ENCODE assay signal across 1 cellular context in the genomic region with DNA sequence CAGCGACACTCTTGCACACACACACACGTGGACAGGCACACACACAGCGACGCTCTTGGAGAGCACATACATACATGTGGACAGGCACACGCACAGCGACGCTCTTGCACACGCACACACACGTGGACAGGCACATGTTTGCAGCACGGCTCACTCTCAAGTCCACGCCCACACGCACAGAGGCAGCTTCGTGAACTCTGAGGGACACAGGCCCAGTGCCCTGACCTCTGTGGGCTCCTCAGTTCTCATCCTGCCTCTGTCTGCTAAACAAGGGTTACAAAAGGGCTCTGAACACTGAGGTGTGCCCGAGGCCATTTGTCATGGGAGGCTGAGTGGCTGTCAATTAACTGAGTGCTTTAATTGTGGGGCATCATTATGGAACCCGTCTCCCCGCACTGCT.
TF ChIP-seq lines count a peak whose summit lies in the region.

No MANE protein-coding gene starts in this region.

TF ChIP-seq in H1, 55 proteins besides CTCF, POLR2A, EP300 and RAD21 (continued from another document):
- TF ChIP-seq SUZ12 (IDR thresholded peaks at IDR 0.05; ENCODE audit: low read length) (no peak), GABPA (IDR thresholded peaks at IDR 0.05; ENCODE audit: borderline replicate concordance, insufficient read depth, low read length) (no peak), SAP30 (IDR thresholded peaks at IDR 0.05; ENCODE audit: insufficient read depth, insufficient replicate concordance, low read length) (no peak), SP4 (IDR thresholded peaks at IDR 0.05; ENCODE audit: low read length) (no peak), TAF1 (IDR thresholded peaks at IDR 0.05; ENCODE audit: low read depth, low read length) (no peak), SIX5 (IDR thresholded peaks at IDR 0.05; ENCODE audit: low read depth, low read length) (no peak), YY1 (IDR thresholded peaks at IDR 0.05; ENCODE audit: low read depth, low read length) (no peak), TBP (IDR thresholded peaks at IDR 0.05; ENCODE audit: low read depth, low read length) (no peak), CHD1 (IDR thresholded peaks at IDR 0.05; ENCODE audit: low read depth, low read length) (no peak), ASH2L (IDR thresholded peaks at IDR 0.05; ENCODE audit: low read length) (no peak), SP2 (IDR thresholded peaks at IDR 0.05; ENCODE audit: low read length) (no peak), RBBP5 (IDR thresholded peaks at IDR 0.05; ENCODE audit: borderline replicate concordance, low read depth, low read length) (no peak), CBX8 (IDR thresholded peaks at IDR 0.05; ENCODE audit: borderline replicate concordance, low read depth, low read length) (no peak), POLR2AphosphoS5 (IDR thresholded peaks at IDR 0.05; ENCODE audit: low read depth, low read length) (no peak), SIRT6 (IDR thresholded peaks at IDR 0.05; ENCODE audit: low read length) (no peak), POU5F1 (IDR thresholded peaks at IDR 0.05; ENCODE audit: low read depth, low read length) (no peak)
- TF ChIP-seq, protein P1, sequence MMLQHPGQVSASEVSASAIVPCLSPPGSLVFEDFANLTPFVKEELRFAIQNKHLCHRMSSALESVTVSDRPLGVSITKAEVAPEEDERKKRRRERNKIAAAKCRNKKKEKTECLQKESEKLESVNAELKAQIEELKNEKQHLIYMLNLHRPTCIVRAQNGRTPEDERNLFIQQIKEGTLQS (IDR thresholded peaks at IDR 0.05; ENCODE audit: insufficient read depth, low read depth, low read length), result no peak
- TF ChIP-seq, protein P2, sequence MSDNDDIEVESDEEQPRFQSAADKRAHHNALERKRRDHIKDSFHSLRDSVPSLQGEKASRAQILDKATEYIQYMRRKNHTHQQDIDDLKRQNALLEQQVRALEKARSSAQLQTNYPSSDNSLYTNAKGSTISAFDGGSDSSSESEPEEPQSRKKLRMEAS (IDR thresholded peaks at IDR 0.05), result no peak
